Comparison of ENCODE assay signal across 8 cellular contexts in genomic region chr3:49092948-49093852, GRCh38. TPM values are rescaled to one million over a fixed set of nuclear protein-coding genes. Genes with fewer than 3 reads are reported as not detected.
DNase-seq lines count a peak whose midpoint lies in the region; ATAC-seq and TF ChIP-seq lines count a peak whose summit lies in the region.

No MANE protein-coding gene starts in this region.

- no peaks in the 10 kb centered on the region for H3K27me3 Mint-ChIP-seq in WTC11 (ENCODE audit: low read depth)

- DNase-seq in DMS79 treated with DMSO at 0.1 percent for 48 hours (lab: John Stamatoyannopoulos, UW) (peak; percentile 16), DMS79 (lab: John Stamatoyannopoulos, UW) (no peak), NCI-H146 treated with DMSO at 0.1 percent for 48 hours (lab: John Stamatoyannopoulos, UW; ENCODE audit: unreplicated experiment) (peak; percentile 19), WTC11 (ENCODE audit: low spot score) (peak; percentile 86), cardiac fibroblast (ENCODE audit: low read depth in 2 of 2) (peak; percentile 88 to 92), iris pigment epithelial cell (ENCODE audit: low read depth) (peak; percentile 92)
- peak; percentile 67 to 71 for DNase-seq in stimulated activated CD4-positive, alpha-beta T cell treated with anti-CD3 and anti-CD28 coated beads, Interleukin-12 subunit alpha, Interleukin-12 subunit beta, amount 100 ng/mL, for 24 hours (ENCODE audit: low read depth in 2 of 2)

- H3K4me1 Mint-ChIP-seq in WTC11, result peaks cover 8% of the 10 kb centered on the region

- no peaks in the 10 kb centered on the region for H3K9me3 Mint-ChIP-seq in WTC11

- ATAC-seq in HG02840 (IDR thresholded peaks at IDR 0.05; ENCODE audit: low FRiP score, unreplicated experiment), result peak; percentile 40
- peak; percentile 8 for ATAC-seq in WTC11

- peak overlapping the region; percentile 94 for H3K27ac Mint-ChIP-seq in WTC11

- POLR2A ChIA-PET in WTC11 (lab: Charles Lee), result interaction anchor here (0.5 to 3.1 kb wide), 22 partner anchors 10 to 376 kb away, joined by 3 to 40 read pairs (median 6); partner anchors contain the start of genes DAG1, DALRD3, IMPDH2 and LAMB2

- TF ChIP-seq CTCF in WTC11 (IDR thresholded peaks at IDR 0.05) (no peak), cardiac fibroblast (IDR thresholded peaks at IDR 0.05; ENCODE audit: low read depth, low read length) (no peak)

- peaks cover 22% of the 10 kb centered on the region for H3K36me3 Mint-ChIP-seq in WTC11

- H3K4me3 ChIP-seq in cardiac fibroblast (replicated peaks in 1 of 2; ENCODE audit: low read depth in 2 of 2, low read length in 2 of 2), result peak overlapping the region; percentile 92 to 94

- peak overlapping the region; percentile 89 for H3K4me3 Mint-ChIP-seq in WTC11

- CTCF ChIA-PET in WTC11 (lab: Charles Lee), result interaction anchor here (0.6 to 3.7 kb wide), 25 partner anchors 11 to 657 kb away, joined by 3 to 38 read pairs (median 5); partner anchors contain the start of genes AMT, IMPDH2, KLHDC8B and LAMB2

TF ChIP-seq in WTC11, 78 proteins besides CTCF, POLR2A, EP300 and RAD21 (continues in another document):
- TF ChIP-seq, protein P1, sequence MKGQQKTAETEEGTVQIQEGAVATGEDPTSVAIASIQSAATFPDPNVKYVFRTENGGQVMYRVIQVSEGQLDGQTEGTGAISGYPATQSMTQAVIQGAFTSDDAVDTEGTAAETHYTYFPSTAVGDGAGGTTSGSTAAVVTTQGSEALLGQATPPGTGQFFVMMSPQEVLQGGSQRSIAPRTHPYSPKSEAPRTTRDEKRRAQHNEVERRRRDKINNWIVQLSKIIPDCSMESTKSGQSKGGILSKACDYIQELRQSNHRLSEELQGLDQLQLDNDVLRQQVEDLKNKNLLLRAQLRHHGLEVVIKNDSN (CRISPR knock-in tag; IDR thresholded peaks at IDR 0.05), result no peak
- TF ChIP-seq, protein P2, sequence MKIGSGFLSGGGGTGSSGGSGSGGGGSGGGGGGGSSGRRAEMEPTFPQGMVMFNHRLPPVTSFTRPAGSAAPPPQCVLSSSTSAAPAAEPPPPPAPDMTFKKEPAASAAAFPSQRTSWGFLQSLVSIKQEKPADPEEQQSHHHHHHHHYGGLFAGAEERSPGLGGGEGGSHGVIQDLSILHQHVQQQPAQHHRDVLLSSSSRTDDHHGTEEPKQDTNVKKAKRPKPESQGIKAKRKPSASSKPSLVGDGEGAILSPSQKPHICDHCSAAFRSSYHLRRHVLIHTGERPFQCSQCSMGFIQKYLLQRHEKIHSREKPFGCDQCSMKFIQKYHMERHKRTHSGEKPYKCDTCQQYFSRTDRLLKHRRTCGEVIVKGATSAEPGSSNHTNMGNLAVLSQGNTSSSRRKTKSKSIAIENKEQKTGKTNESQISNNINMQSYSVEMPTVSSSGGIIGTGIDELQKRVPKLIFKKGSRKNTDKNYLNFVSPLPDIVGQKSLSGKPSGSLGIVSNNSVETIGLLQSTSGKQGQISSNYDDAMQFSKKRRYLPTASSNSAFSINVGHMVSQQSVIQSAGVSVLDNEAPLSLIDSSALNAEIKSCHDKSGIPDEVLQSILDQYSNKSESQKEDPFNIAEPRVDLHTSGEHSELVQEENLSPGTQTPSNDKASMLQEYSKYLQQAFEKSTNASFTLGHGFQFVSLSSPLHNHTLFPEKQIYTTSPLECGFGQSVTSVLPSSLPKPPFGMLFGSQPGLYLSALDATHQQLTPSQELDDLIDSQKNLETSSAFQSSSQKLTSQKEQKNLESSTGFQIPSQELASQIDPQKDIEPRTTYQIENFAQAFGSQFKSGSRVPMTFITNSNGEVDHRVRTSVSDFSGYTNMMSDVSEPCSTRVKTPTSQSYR (CRISPR knock-in tag; IDR thresholded peaks at IDR 0.05), result 0 out of 2 replicates have a peak, but pooled peaks have one; percentile 30
- TF ChIP-seq, protein P3, sequence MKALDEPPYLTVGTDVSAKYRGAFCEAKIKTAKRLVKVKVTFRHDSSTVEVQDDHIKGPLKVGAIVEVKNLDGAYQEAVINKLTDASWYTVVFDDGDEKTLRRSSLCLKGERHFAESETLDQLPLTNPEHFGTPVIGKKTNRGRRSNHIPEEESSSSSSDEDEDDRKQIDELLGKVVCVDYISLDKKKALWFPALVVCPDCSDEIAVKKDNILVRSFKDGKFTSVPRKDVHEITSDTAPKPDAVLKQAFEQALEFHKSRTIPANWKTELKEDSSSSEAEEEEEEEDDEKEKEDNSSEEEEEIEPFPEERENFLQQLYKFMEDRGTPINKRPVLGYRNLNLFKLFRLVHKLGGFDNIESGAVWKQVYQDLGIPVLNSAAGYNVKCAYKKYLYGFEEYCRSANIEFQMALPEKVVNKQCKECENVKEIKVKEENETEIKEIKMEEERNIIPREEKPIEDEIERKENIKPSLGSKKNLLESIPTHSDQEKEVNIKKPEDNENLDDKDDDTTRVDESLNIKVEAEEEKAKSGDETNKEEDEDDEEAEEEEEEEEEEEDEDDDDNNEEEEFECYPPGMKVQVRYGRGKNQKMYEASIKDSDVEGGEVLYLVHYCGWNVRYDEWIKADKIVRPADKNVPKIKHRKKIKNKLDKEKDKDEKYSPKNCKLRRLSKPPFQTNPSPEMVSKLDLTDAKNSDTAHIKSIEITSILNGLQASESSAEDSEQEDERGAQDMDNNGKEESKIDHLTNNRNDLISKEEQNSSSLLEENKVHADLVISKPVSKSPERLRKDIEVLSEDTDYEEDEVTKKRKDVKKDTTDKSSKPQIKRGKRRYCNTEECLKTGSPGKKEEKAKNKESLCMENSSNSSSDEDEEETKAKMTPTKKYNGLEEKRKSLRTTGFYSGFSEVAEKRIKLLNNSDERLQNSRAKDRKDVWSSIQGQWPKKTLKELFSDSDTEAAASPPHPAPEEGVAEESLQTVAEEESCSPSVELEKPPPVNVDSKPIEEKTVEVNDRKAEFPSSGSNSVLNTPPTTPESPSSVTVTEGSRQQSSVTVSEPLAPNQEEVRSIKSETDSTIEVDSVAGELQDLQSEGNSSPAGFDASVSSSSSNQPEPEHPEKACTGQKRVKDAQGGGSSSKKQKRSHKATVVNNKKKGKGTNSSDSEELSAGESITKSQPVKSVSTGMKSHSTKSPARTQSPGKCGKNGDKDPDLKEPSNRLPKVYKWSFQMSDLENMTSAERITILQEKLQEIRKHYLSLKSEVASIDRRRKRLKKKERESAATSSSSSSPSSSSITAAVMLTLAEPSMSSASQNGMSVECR (CRISPR knock-in tag; IDR thresholded peaks at IDR 0.05; ENCODE audit: borderline replicate concordance), result peak; percentile 20; the same call in 1 of the 2 replicates
- TF ChIP-seq ZNF423 (CRISPR knock-in tag; IDR thresholded peaks at IDR 0.05) (no peak), MAX (CRISPR knock-in tag; IDR thresholded peaks at IDR 0.05) (peak; percentile 28; the same call in 1 of the 2 replicates), E2F5 (CRISPR knock-in tag; IDR thresholded peaks at IDR 0.05) (peak; percentile 23; the same call in 1 of the 2 replicates), ESRRA (CRISPR knock-in tag; IDR thresholded peaks at IDR 0.05; ENCODE audit: borderline replicate concordance) (0 out of 2 replicates have a peak, but pooled peaks have one; percentile 7), RELA (CRISPR knock-in tag; IDR thresholded peaks at IDR 0.05; ENCODE audit: borderline replicate concordance) (peak; percentile 81; the same call in 1 of the 2 replicates), NFE2L1 (CRISPR knock-in tag; IDR thresholded peaks at IDR 0.05) (no peak), GABPB1 (CRISPR knock-in tag; IDR thresholded peaks at IDR 0.05) (peak; percentile 41; the same call in 1 of the 2 replicates), EMX1 (CRISPR knock-in tag; IDR thresholded peaks at IDR 0.05) (peak; percentile 84; the same call in 1 of the 2 replicates)
- TF ChIP-seq, protein P4, sequence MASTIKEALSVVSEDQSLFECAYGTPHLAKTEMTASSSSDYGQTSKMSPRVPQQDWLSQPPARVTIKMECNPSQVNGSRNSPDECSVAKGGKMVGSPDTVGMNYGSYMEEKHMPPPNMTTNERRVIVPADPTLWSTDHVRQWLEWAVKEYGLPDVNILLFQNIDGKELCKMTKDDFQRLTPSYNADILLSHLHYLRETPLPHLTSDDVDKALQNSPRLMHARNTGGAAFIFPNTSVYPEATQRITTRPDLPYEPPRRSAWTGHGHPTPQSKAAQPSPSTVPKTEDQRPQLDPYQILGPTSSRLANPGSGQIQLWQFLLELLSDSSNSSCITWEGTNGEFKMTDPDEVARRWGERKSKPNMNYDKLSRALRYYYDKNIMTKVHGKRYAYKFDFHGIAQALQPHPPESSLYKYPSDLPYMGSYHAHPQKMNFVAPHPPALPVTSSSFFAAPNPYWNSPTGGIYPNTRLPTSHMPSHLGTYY (CRISPR knock-in tag; IDR thresholded peaks at IDR 0.05), result 0 out of 2 replicates have a peak, but pooled peaks have one; percentile 63
- TF ChIP-seq, protein P5, sequence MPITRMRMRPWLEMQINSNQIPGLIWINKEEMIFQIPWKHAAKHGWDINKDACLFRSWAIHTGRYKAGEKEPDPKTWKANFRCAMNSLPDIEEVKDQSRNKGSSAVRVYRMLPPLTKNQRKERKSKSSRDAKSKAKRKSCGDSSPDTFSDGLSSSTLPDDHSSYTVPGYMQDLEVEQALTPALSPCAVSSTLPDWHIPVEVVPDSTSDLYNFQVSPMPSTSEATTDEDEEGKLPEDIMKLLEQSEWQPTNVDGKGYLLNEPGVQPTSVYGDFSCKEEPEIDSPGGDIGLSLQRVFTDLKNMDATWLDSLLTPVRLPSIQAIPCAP (CRISPR knock-in tag; IDR thresholded peaks at IDR 0.05), result 0 out of 2 replicates have a peak, but pooled peaks have one; percentile 11

RNA-seq across cellular contexts. Expression of gene QRICH1, which starts 0.7 kb away (rescaled TPM):
- 110 to 123 TPM (median 120 TPM) in 3 replicates for total RNA-seq in WTC11 (2021)

RNA-seq across cellular contexts. Expression of gene QARS1, which starts 11.4 kb away (rescaled TPM):
- total RNA-seq in WTC11 (2021), result 405 to 471 TPM (median 433 TPM) in 3 replicates

RNA-seq across cellular contexts. Expression of gene USP19, which starts 27.4 kb away (rescaled TPM):
- total RNA-seq in WTC11 (2021), result 72.4 to 75.8 TPM (median 73.3 TPM) in 3 replicates

RNA-seq across cellular contexts. Expression of gene LAMB2, which starts 39.6 kb away (rescaled TPM):
- total RNA-seq in WTC11 (2021), result 118 to 134 TPM (median 130 TPM) in 3 replicates
